Comparison of ENCODE assay signal across 8 cellular contexts in genomic region chr7:41943098-41943577, GRCh38.
DNase-seq lines count a peak whose midpoint lies in the region; ATAC-seq lines count a peak whose summit lies in the region.

No MANE protein-coding gene starts in this region.

- peak overlapping the region; percentile 60 to 67 for H3K4me3 ChIP-seq in duodenal mucosa (ENCODE audit: low read depth in 1 of 2, low read length in 2 of 2)

- DNase-seq in Ammon's horn (ENCODE audit: low spot score) (peak; percentile 93), NCI-H510A (lab: John Stamatoyannopoulos, UW) (peak; percentile 4), lung microvascular endothelial cell (ENCODE audit: low read depth in 2 of 2) (peak; percentile 76 to 82)
- DNase-seq in activated CD4-positive, alpha-beta T cell treated with anti-CD3 and anti-CD28 coated beads, Interleukin-2, amount 50 U/mL, for 4 hours, result peak; percentile 45 to 50
- peak; percentile 40 to 63 (median 59) for DNase-seq in stimulated activated CD4-positive, alpha-beta T cell treated with anti-CD3 and anti-CD28 coated beads, TNF-alpha, amount 100 ng/mL, for 48 hours (ENCODE audit: low read depth in 3 of 3)

- no peaks in the 10 kb centered on the region for H3K36me3 ChIP-seq in duodenal mucosa (ENCODE audit: control insufficient read depth in 1 of 2, insufficient read depth in 2 of 2, low read length in 2 of 2)

- ATAC-seq in GM19025 (IDR thresholded peaks at IDR 0.05; ENCODE audit: low read depth, unreplicated experiment) (peak; percentile 80), HG03139 (IDR thresholded peaks at IDR 0.05; ENCODE audit: unreplicated experiment) (peak; percentile 92)

- peak overlapping the region in 1 of 2 donors; percentile 8 for H3K9ac ChIP-seq in duodenal mucosa (ENCODE audit: low read depth in 1 of 2, low read length in 2 of 2)

- H3K9me3 ChIP-seq in duodenal mucosa (ENCODE audit: control insufficient read depth in 1 of 2, low read length in 2 of 2), result no peaks in the 10 kb centered on the region

- no peaks in the 10 kb centered on the region for H3K27me3 ChIP-seq in duodenal mucosa (ENCODE audit: control insufficient read depth in 1 of 2, insufficient read depth in 2 of 2, low read length in 2 of 2)

- H3K4me1 ChIP-seq in duodenal mucosa (ENCODE audit: control insufficient read depth in 1 of 2, insufficient read depth in 2 of 2, low read length in 2 of 2), result peaks cover 6 to 14% of the 10 kb centered on the region in 2 donors

- H3K27ac ChIP-seq in duodenal mucosa (ENCODE audit: low read depth, low read length), result no peak overlapping the region

Comparison
In these comparisons a context has a peak if more than half of its experiments do, and no peak if none do; other contexts are left out.
1. DNase-seq: peak in every context shown above with its lines; median percentile 93 in Ammon's horn; 79 in lung microvascular endothelial cell; 59 in stimulated activated CD4-positive, alpha-beta T cell treated with anti-CD3 and anti-CD28 coated beads, TNF-alpha, amount 100 ng/mL, for 48 hours; 48 in activated CD4-positive, alpha-beta T cell treated with anti-CD3 and anti-CD28 coated beads, Interleukin-2, amount 50 U/mL, for 4 hours; 4 in NCI-H510A.